Comparison of ENCODE assay signal across 32 cellular contexts in genomic region chr4:154583677-154584076, GRCh38. TPM values are rescaled to one million over a fixed set of nuclear protein-coding genes. Genes with fewer than 3 reads are reported as not detected.
"Had no signal": no experiment of that assay in that cellular context is flagged by ENCODE, and none has a peak within 500 bp of the region (broad histone marks: within the 10 kb centered on the region; RNA-seq: fewer than 3 reads in every experiment).

No MANE protein-coding gene starts in this region.

- H3K9me3 Mint-ChIP-seq: stimulated activated effector memory CD8-positive, alpha-beta T cell treated with anti-CD3 and anti-CD28 coated beads, Interleukin-12 subunit alpha, Interleukin-12 subunit beta, amount 100 ng/mL, for 72 hours; stimulated activated memory B cell treated with anti-CD40 and anti-IgM and Interleukin-4, amounts not matched to agents 10 μg/mL and 1 μg/mL and 100 μg/mL, for 72 hours; stimulated activated naive B cell treated with anti-CD40 and anti-IgM and Interleukin-4, amounts not matched to agents 10 μg/mL and 1 μg/mL and 100 μg/mL, for 72 hours; stimulated activated naive CD8-positive, alpha-beta T cell treated with anti-CD3 and anti-CD28 coated beads, Interleukin-15, amount 100 ng/mL, for 72 hours; stimulated activated naive CD8-positive, alpha-beta T cell treated with anti-CD3 and anti-CD28 coated beads, Interleukin-15, Interleukin-2, amounts not matched to agents 100 ng/mL and 50 ng/mL, for 24 hours; type B pancreatic cell had no signal

- FAIRE-seq: urothelium cell line had no signal

- H3K4me1 ChIP-seq: stomach, suprapubic skin, testis, thyroid gland, tibial artery, tibial nerve, transverse colon, upper lobe of left lung, upper lobe of right lung, uterus, vagina had no signal

- ATAC-seq: stimulated activated effector memory CD8-positive, alpha-beta T cell treated with anti-CD3 and anti-CD28 coated beads, Interleukin-12 subunit alpha, Interleukin-12 subunit beta, amount 100 ng/mL, for 72 hours; stimulated activated memory B cell treated with anti-CD40 and anti-IgM and Interleukin-4, amounts not matched to agents 10 μg/mL and 1 μg/mL and 100 μg/mL, for 72 hours; stimulated activated naive B cell treated with anti-CD40 and anti-IgM and Interleukin-4, amounts not matched to agents 10 μg/mL and 1 μg/mL and 100 μg/mL, for 72 hours; stimulated activated naive CD8-positive, alpha-beta T cell treated with anti-CD3 and anti-CD28 coated beads, Interleukin-15, amount 100 ng/mL, for 72 hours; stimulated activated naive CD8-positive, alpha-beta T cell treated with anti-CD3 and anti-CD28 coated beads, Interleukin-15, Interleukin-2, amounts not matched to agents 100 U/mL and 50 U/mL, for 24 hours; upper lobe of right lung had no signal

- H3K9me3 ChIP-seq: stomach, suprapubic skin, testis, thoracic aorta, thyroid gland, tibial artery, tibial nerve, transverse colon, upper lobe of left lung, upper lobe of right lung, uterus, vagina had no signal

- H3K27me3 ChIP-seq: stomach, testis, thyroid gland, tibial artery, tibial nerve, upper lobe of left lung, uterus, vagina had no signal

- H3K36me3 ChIP-seq: stomach, suprapubic skin, thoracic aorta, thyroid gland, tibial artery, tibial nerve, transverse colon, upper lobe of left lung, upper lobe of right lung, uterus, vagina had no signal

- H3K36me3 Mint-ChIP-seq: stimulated activated effector memory CD8-positive, alpha-beta T cell treated with anti-CD3 and anti-CD28 coated beads, Interleukin-12 subunit alpha, Interleukin-12 subunit beta, amount 100 ng/mL, for 72 hours; stimulated activated memory B cell treated with anti-CD40 and anti-IgM and Interleukin-4, amounts not matched to agents 10 μg/mL and 1 μg/mL and 100 μg/mL, for 72 hours; stimulated activated naive B cell treated with anti-CD40 and anti-IgM and Interleukin-4, amounts not matched to agents 10 μg/mL and 1 μg/mL and 100 μg/mL, for 72 hours; type B pancreatic cell had no signal

- H3K4me3 Mint-ChIP-seq: stimulated activated effector memory CD8-positive, alpha-beta T cell treated with anti-CD3 and anti-CD28 coated beads, Interleukin-12 subunit alpha, Interleukin-12 subunit beta, amount 100 ng/mL, for 72 hours; stimulated activated memory B cell treated with anti-CD40 and anti-IgM and Interleukin-4, amounts not matched to agents 10 μg/mL and 1 μg/mL and 100 μg/mL, for 72 hours; stimulated activated naive B cell treated with anti-CD40 and anti-IgM and Interleukin-4, amounts not matched to agents 10 μg/mL and 1 μg/mL and 100 μg/mL, for 72 hours; stimulated activated naive CD8-positive, alpha-beta T cell treated with anti-CD3 and anti-CD28 coated beads, Interleukin-15, amount 100 ng/mL, for 72 hours; stimulated activated naive CD8-positive, alpha-beta T cell treated with anti-CD3 and anti-CD28 coated beads, Interleukin-15, Interleukin-2, amounts not matched to agents 100 ng/mL and 50 ng/mL, for 24 hours; type B pancreatic cell had no signal

- H3K27ac Mint-ChIP-seq: stimulated activated effector memory CD8-positive, alpha-beta T cell treated with anti-CD3 and anti-CD28 coated beads, Interleukin-12 subunit alpha, Interleukin-12 subunit beta, amount 100 ng/mL, for 72 hours; stimulated activated memory B cell treated with anti-CD40 and anti-IgM and Interleukin-4, amounts not matched to agents 10 μg/mL and 1 μg/mL and 100 μg/mL, for 72 hours; stimulated activated naive B cell treated with anti-CD40 and anti-IgM and Interleukin-4, amounts not matched to agents 10 μg/mL and 1 μg/mL and 100 μg/mL, for 72 hours; stimulated activated naive CD8-positive, alpha-beta T cell treated with anti-CD3 and anti-CD28 coated beads, Interleukin-15, amount 100 ng/mL, for 72 hours; stimulated activated naive CD8-positive, alpha-beta T cell treated with anti-CD3 and anti-CD28 coated beads, Interleukin-15, Interleukin-2, amounts not matched to agents 100 ng/mL and 50 ng/mL, for 24 hours; type B pancreatic cell had no signal

- H3K4me3 ChIP-seq: stomach, suprapubic skin, testis, thoracic aorta, thyroid gland, tibial artery, tibial nerve, transverse colon, upper lobe of left lung, upper lobe of right lung, uterus, vagina had no signal

- DNase-seq: stimulated activated CD4-positive, alpha-beta T cell treated with anti-CD3 and anti-CD28 coated beads, Interleukin-2, amount 100 ng/mL, for 48 hours; stimulated activated CD4-positive, alpha-beta T cell treated with anti-CD3 and anti-CD28 coated beads, Interleukin-4, amount 100 ng/mL, for 1 hour; stimulated activated CD4-positive, alpha-beta T cell treated with anti-CD3 and anti-CD28 coated beads, Interleukin-4, amount 100 ng/mL, for 24 hours; stimulated activated CD4-positive, alpha-beta T cell treated with anti-CD3 and anti-CD28 coated beads, Interleukin-4, amount 100 ng/mL, for 4 hours; stimulated activated CD8-positive, alpha-beta memory T cell treated with anti-CD3 and anti-CD28 coated beads, Interleukin-4, amount 100 ng/mL, for 48 hours; stimulated activated naive B cell treated with anti-CD40 and anti-IgM and Interleukin-4, amounts not matched to agents 10 μg/mL and 1 μg/mL and 100 μg/mL, for 72 hours; stimulated activated naive CD4-positive, alpha-beta T cell; stimulated activated naive CD4-positive, alpha-beta T cell treated with Interleukin-2 at 50 U/mL for 16 hours; stimulated activated naive CD8-positive, alpha-beta T cell treated with anti-CD3 and anti-CD28 coated beads, Interleukin-15, amount 100 ng/mL, for 72 hours; stimulated activated naive CD8-positive, alpha-beta T cell treated with anti-CD3 and anti-CD28 coated beads, Interleukin-15, Interleukin-2, amounts not matched to agents 100 U/mL and 50 U/mL, for 24 hours; stomach; substantia nigra; testis; thyroid gland; tibial artery; transverse colon; trophoblast cell; upper lobe of left lung; upper lobe of right lung; uterus had no signal

- H3K27ac ChIP-seq: stomach, suprapubic skin, testis, thoracic aorta, thyroid gland, tibial artery, tibial nerve, transverse colon, upper lobe of left lung, upper lobe of right lung, uterus, vagina had no signal

- H3K4me1 Mint-ChIP-seq: stimulated activated effector memory CD8-positive, alpha-beta T cell treated with anti-CD3 and anti-CD28 coated beads, Interleukin-12 subunit alpha, Interleukin-12 subunit beta, amount 100 ng/mL, for 72 hours; stimulated activated memory B cell treated with anti-CD40 and anti-IgM and Interleukin-4, amounts not matched to agents 10 μg/mL and 1 μg/mL and 100 μg/mL, for 72 hours; stimulated activated naive B cell treated with anti-CD40 and anti-IgM and Interleukin-4, amounts not matched to agents 10 μg/mL and 1 μg/mL and 100 μg/mL, for 72 hours; stimulated activated naive CD8-positive, alpha-beta T cell treated with anti-CD3 and anti-CD28 coated beads, Interleukin-15, amount 100 ng/mL, for 72 hours had no signal

RNA-seq across cellular contexts. Expression of gene FGA, which starts 6.9 kb away (rescaled TPM):
- total RNA-seq: subcutaneous adipose tissue, temporal lobe, thoracic aorta, thyroid gland, transverse colon, urinary bladder, vagina had no signal

RNA-seq across cellular contexts. Expression of gene FGB, which starts 20.9 kb away (rescaled TPM):
- total RNA-seq: subcutaneous adipose tissue, temporal lobe, thoracic aorta, tibial nerve, transverse colon, urinary bladder, vagina had no signal

RNA-seq across cellular contexts. Expression of gene FGG, which starts 28.8 kb away (rescaled TPM):
- total RNA-seq: subcutaneous adipose tissue, temporal lobe, thoracic aorta, thyroid gland, tibial nerve, transverse colon, urinary bladder, vagina had no signal
